13 cellular contexts compared by ENCODE assay signal in genomic region chr2:25545899-25546298, GRCh38.
DNase-seq lines count a peak whose midpoint lies in the region; ATAC-seq, FAIRE-seq and TF ChIP-seq lines count a peak whose summit lies in the region.
"Had no signal": no experiment of that assay in that cellular context is flagged by ENCODE, and none has a peak within 500 bp of the region (broad histone marks: within the 10 kb centered on the region; RNA-seq: fewer than 3 reads in every experiment).

No MANE protein-coding gene starts in this region.

- POLR2A ChIA-PET in OCI-LY7 (lab: Charles Lee): no interaction called here

- DNase-seq in EH (ENCODE audit: low read depth) (peak; percentile 20), HTR-8/SVneo (ENCODE audit: insufficient read length, low spot score) (no peak), left lobe of liver (ENCODE audit: low spot score) (no peak), lower leg skin (ENCODE audit: low spot score in 2 of 2) (no peak), OCI-LY7 (ENCODE audit: low spot score) (no peak), neuronal stem cell (ENCODE audit: low spot score) (no peak)
- DNase-seq: Caco-2; CD8-positive, alpha-beta T cell; DMS53; GOT3; HFFc6 had no signal

- H3K4me1 ChIP-seq in OCI-LY7 (ENCODE audit: insufficient read depth, low read length, poor library complexity, severe bottlenecking) (no peaks in the 10 kb centered on the region), neuronal stem cell (ENCODE audit: control insufficient read depth in 2 of 2, insufficient read depth in 1 of 2, low read depth in 1 of 2, low read length in 2 of 2) (peaks cover 0 to 4% of the 10 kb centered on the region in 2 donors)
- H3K4me1 ChIP-seq: Caco-2 had no signal

- WGBS in lower leg skin, 2 donors: 93 to 97% methylated on average over 4 of the region's 4 CpGs
- no CpG with 5 or more reads among the region's 4 CpGs for WGBS in neuronal stem cell (ENCODE audit: extremely low coverage in 2 of 2, insufficient read length in 2 of 2, insufficient replicate concordance in 1 of 2), 2 donors

- H2BK12ac ChIP-seq in neuronal stem cell (ENCODE audit: low read length): no peak overlapping the region

- CTCF ChIA-PET in OCI-LY7 (lab: Charles Lee; ENCODE audit: unreplicated experiment): no interaction called here

- ATAC-seq in left lobe of liver: peak; percentile 65
- ATAC-seq: CD8-positive, alpha-beta T cell; GM12878 had no signal

- FAIRE-seq in HTR-8/SVneo (lab: Jason Lieb, UNC): peak; percentile 62
- FAIRE-seq: GM12878 had no signal

- no peak overlapping the region for H2AK5ac ChIP-seq in neuronal stem cell (ENCODE audit: low read depth, low read length)

- no peaks in the 10 kb centered on the region for H4K20me1 ChIP-seq in OCI-LY7 (ENCODE audit: insufficient read depth, low read length)

- no peak overlapping the region for H2BK5ac ChIP-seq in neuronal stem cell (ENCODE audit: low read length)

- no peak overlapping the region for H3K9ac ChIP-seq in neuronal stem cell (ENCODE audit: low read depth, low read length, poor library complexity)

- no peak overlapping the region for H3K4ac ChIP-seq in neuronal stem cell (ENCODE audit: low read length)

- H3K79me2 ChIP-seq in OCI-LY7 (ENCODE audit: insufficient read depth, low read depth, low read length): no peaks in the 10 kb centered on the region

- H3K27me3 ChIP-seq in neuronal stem cell (ENCODE audit: control insufficient read depth in 3 of 3, insufficient read depth in 3 of 3, low read depth in 1 of 3, low read length in 3 of 3): no peaks in the 10 kb centered on the region

- no peaks in the 10 kb centered on the region for H3K9me2 ChIP-seq in OCI-LY7 (ENCODE audit: insufficient read depth, low read length)

- H3K4me3 ChIP-seq in lower leg skin (ENCODE audit: low read depth, poor library complexity, severe bottlenecking) (no peak overlapping the region), OCI-LY7 (ENCODE audit: low read depth, low read length, poor library complexity, severe bottlenecking) (no peak overlapping the region), neuronal stem cell (ENCODE audit: low read length in 2 of 2) (no peak overlapping the region)
- H3K4me3 ChIP-seq: GM12878, HAP-1 had no signal

- no peak overlapping the region for H4K91ac ChIP-seq in neuronal stem cell (ENCODE audit: low read depth, low read length, poor library complexity)

- H2BK15ac ChIP-seq in neuronal stem cell (ENCODE audit: low read length): no peak overlapping the region

- H3K79me1 ChIP-seq in neuronal stem cell (ENCODE audit: low read depth, low read length): no peaks in the 10 kb centered on the region

- no TSS peak for BruUV-seq in OCI-LY7 (replicated peaks; lab: Mats Ljungman, UMichigan)

- H2BK120ac ChIP-seq in neuronal stem cell (ENCODE audit: low read depth, low read length): no peak overlapping the region

- no peak overlapping the region for H3K14ac ChIP-seq in neuronal stem cell (ENCODE audit: low read length)

- no peak for TF ChIP-seq POLR2A in lower leg skin (IDR thresholded peaks at IDR 0.05)

- H3K36me3 ChIP-seq in OCI-LY7 (ENCODE audit: insufficient read depth, low read length) (no peaks in the 10 kb centered on the region), neuronal stem cell (replicated peaks in 1 of 2; ENCODE audit: control insufficient read depth in 2 of 2, insufficient read depth in 2 of 2, low read length in 2 of 2) (no peaks in the 10 kb centered on the region)
- H3K36me3 ChIP-seq: HAP-1 had no signal

- no peak overlapping the region for H3K4me2 ChIP-seq in OCI-LY7 (ENCODE audit: low read length)
- no peak overlapping the region for H3K4me2 ChIP-seq in neuronal stem cell (ENCODE audit: insufficient read depth, low read length, poor library complexity, severe bottlenecking)

- H2AFZ ChIP-seq in OCI-LY7 (ENCODE audit: low read length) (no peak overlapping the region), neuronal stem cell (ENCODE audit: low read length) (no peak overlapping the region)

- no peak overlapping the region for H3K23ac ChIP-seq in neuronal stem cell (ENCODE audit: low read depth, low read length, poor library complexity)

- intact Hi-C loops in lower leg skin (cut with DNase I; ENCODE audit: low total_unique reads): no loop called here
- intact Hi-C loops in OCI-LY7 (cut with micrococcal nuclease; ENCODE audit: unreplicated experiment): no loop called here

- H4K8ac ChIP-seq in neuronal stem cell (ENCODE audit: low read depth, low read length): no peak overlapping the region

- no peak overlapping the region for H3K18ac ChIP-seq in neuronal stem cell (ENCODE audit: low read length)

- H3K27ac ChIP-seq in OCI-LY7 (ENCODE audit: low read depth, low read length, poor library complexity, severe bottlenecking): no peak overlapping the region
- H3K27ac ChIP-seq in neuronal stem cell (replicated peaks; ENCODE audit: low read length): no peak overlapping the region

- no peak for TF ChIP-seq CTCF in lower leg skin (IDR thresholded peaks at IDR 0.05)
- TF ChIP-seq CTCF in OCI-LY7 (conservative IDR thresholded peaks at IDR 0.05; ENCODE audit: low read length): no peak

- no peaks in the 10 kb centered on the region for H3K9me3 ChIP-seq in OCI-LY7 (ENCODE audit: low read length)
- no peaks in the 10 kb centered on the region for H3K9me3 ChIP-seq in neuronal stem cell (replicated peaks in 1 of 2; ENCODE audit: control insufficient read depth in 2 of 2, insufficient read depth in 1 of 2, low read depth in 1 of 2, low read length in 2 of 2)
- H3K9me3 ChIP-seq: Caco-2, HAP-1 had no signal
